In the genomic region with DNA sequence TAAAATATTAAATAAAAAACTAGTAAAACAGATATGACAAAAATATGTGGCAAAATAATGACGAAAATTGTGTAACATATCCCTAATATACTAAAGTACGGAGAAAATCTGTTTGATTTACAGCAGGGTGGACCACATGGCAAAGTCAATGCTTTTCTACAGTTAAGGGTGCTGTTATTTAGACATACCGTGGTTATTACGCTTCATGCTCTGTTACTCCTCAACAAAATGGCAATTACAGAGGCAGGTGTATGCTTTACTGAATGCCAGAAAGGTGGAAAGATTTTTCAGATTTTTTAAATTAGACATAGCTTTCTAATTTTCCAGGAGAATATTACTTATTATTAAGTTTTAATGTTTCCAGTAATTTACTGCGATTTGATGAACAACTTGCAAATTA, we compare ENCODE assay signal across 16 cellular contexts.
DNase-seq lines count a peak whose midpoint lies in the region; ATAC-seq and TF ChIP-seq lines count a peak whose summit lies in the region.
"Had no signal": no experiment of that assay in that cellular context is flagged by ENCODE, and none has a peak within 500 bp of the region (broad histone marks: within the 10 kb centered on the region; RNA-seq: fewer than 3 reads in every experiment).

No MANE protein-coding gene starts in this region.

- peak; percentile 45; the same call in 1 of the 2 replicates for TF ChIP-seq EP300 in Ishikawa (IDR thresholded peaks at IDR 0.05; ENCODE audit: borderline replicate concordance)

- ATAC-seq in body of pancreas: no peak

- H3K9me3 ChIP-seq in body of pancreas: no peaks in the 10 kb centered on the region
- H3K9me3 ChIP-seq: MG63, SJCRH30 had no signal

- intact Hi-C loops in body of pancreas (cut with DNase I): no loop called here

- no peaks in the 10 kb centered on the region for H3K27me3 ChIP-seq in body of pancreas
- H3K27me3 ChIP-seq: MG63, SJCRH30 had no signal

- TF ChIP-seq CTCF in body of pancreas (IDR thresholded peaks at IDR 0.05): no peak

- WGBS in body of pancreas, 2 donors: 69 to 78% methylated on average over 5 of the region's 5 CpGs

- H3K4me1 ChIP-seq in body of pancreas: no peaks in the 10 kb centered on the region
- H3K4me1 ChIP-seq: SJCRH30 had no signal

- TF ChIP-seq RAD21 in Ishikawa (IDR thresholded peaks at IDR 0.05; ENCODE audit: low read depth): no peak

- H3K4me3 ChIP-seq in body of pancreas: no peak overlapping the region
- H3K4me3 ChIP-seq: GM23248, MG63, SJCRH30 had no signal

- in situ Hi-C loops in ACHN (cut with HindIII; ENCODE audit: low pct_ligation_motif_present, low pct_unique_long_range_greater_than_20kb, low sequenced_read_pairs): no loop called here

- TF ChIP-seq POLR2A in body of pancreas (IDR thresholded peaks at IDR 0.05): no peak

- no peak overlapping the region for H3K27ac ChIP-seq in body of pancreas
- H3K27ac ChIP-seq: C4-2B, GM23248, SJCRH30 had no signal

- DNase-seq in ACHN (peak; percentile 76), NCI-H69 (lab: John Stamatoyannopoulos, UW) (peak; percentile 65), kidney glomerular epithelial cell (lab: John Stamatoyannopoulos, UW) (peak; percentile 3), NCI-H446 (lab: John Stamatoyannopoulos, UW) (no peak), body of pancreas (no peak), putamen (ENCODE audit: low spot score) (no peak)
- DNase-seq: AML-193, Kasumi-1, MG63, NCI-H1048, NCI-H510A treated with DMSO at 0.1 percent for 48 hours, NCI-H82, SJCRH30 had no signal

- H3K36me3 ChIP-seq in body of pancreas (replicated peaks in 1 of 2; ENCODE audit: insufficient read depth in 1 of 2, low read depth in 2 of 2): no peaks in the 10 kb centered on the region
- H3K36me3 ChIP-seq: MG63, SJCRH30 had no signal

TF ChIP-seq in Ishikawa, 13 proteins besides CTCF, POLR2A, EP300 and RAD21:
- TF ChIP-seq, protein P1, sequence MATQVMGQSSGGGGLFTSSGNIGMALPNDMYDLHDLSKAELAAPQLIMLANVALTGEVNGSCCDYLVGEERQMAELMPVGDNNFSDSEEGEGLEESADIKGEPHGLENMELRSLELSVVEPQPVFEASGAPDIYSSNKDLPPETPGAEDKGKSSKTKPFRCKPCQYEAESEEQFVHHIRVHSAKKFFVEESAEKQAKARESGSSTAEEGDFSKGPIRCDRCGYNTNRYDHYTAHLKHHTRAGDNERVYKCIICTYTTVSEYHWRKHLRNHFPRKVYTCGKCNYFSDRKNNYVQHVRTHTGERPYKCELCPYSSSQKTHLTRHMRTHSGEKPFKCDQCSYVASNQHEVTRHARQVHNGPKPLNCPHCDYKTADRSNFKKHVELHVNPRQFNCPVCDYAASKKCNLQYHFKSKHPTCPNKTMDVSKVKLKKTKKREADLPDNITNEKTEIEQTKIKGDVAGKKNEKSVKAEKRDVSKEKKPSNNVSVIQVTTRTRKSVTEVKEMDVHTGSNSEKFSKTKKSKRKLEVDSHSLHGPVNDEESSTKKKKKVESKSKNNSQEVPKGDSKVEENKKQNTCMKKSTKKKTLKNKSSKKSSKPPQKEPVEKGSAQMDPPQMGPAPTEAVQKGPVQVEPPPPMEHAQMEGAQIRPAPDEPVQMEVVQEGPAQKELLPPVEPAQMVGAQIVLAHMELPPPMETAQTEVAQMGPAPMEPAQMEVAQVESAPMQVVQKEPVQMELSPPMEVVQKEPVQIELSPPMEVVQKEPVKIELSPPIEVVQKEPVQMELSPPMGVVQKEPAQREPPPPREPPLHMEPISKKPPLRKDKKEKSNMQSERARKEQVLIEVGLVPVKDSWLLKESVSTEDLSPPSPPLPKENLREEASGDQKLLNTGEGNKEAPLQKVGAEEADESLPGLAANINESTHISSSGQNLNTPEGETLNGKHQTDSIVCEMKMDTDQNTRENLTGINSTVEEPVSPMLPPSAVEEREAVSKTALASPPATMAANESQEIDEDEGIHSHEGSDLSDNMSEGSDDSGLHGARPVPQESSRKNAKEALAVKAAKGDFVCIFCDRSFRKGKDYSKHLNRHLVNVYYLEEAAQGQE (IDR thresholded peaks at IDR 0.05; ENCODE audit: low read depth): no peak
- TF ChIP-seq NFIC (IDR thresholded peaks at IDR 0.05): peak; percentile 34; the same call in 1 of the 2 replicates
- no peak for TF ChIP-seq TAF1 (IDR thresholded peaks at IDR 0.05; ENCODE audit: low read depth)
- TF ChIP-seq, protein P2, sequence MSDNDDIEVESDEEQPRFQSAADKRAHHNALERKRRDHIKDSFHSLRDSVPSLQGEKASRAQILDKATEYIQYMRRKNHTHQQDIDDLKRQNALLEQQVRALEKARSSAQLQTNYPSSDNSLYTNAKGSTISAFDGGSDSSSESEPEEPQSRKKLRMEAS (IDR thresholded peaks at IDR 0.05): peak; percentile 38; the same call in 1 of the 2 replicates
- TF ChIP-seq FOXM1 (IDR thresholded peaks at IDR 0.05; ENCODE audit: borderline replicate concordance, low read depth): peak; percentile 49; the same call in 1 of the 2 replicates
- peak; percentile 72; the same call in 1 of the 2 replicates for TF ChIP-seq TCF12 (IDR thresholded peaks at IDR 0.05; ENCODE audit: low read depth)
- no peak for TF ChIP-seq EGR1 (IDR thresholded peaks at IDR 0.05)
- TF ChIP-seq, protein P3, sequence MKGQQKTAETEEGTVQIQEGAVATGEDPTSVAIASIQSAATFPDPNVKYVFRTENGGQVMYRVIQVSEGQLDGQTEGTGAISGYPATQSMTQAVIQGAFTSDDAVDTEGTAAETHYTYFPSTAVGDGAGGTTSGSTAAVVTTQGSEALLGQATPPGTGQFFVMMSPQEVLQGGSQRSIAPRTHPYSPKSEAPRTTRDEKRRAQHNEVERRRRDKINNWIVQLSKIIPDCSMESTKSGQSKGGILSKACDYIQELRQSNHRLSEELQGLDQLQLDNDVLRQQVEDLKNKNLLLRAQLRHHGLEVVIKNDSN (IDR thresholded peaks at IDR 0.05): no peak
- no peak for TF ChIP-seq ZBTB7A (IDR thresholded peaks at IDR 0.05; ENCODE audit: low read depth)
- TF ChIP-seq CEBPB (IDR thresholded peaks at IDR 0.05): no peak
- TF ChIP-seq YY1 (IDR thresholded peaks at IDR 0.05; ENCODE audit: low read depth): no peak
- no peak for TF ChIP-seq CREB1 (IDR thresholded peaks at IDR 0.05; ENCODE audit: low read depth)
- peak; percentile 79 for TF ChIP-seq TEAD4 (IDR thresholded peaks at IDR 0.05)
TF ChIP-seq in Ishikawa: peak in this region for 5.

Comparison
In these comparisons a context has a peak if more than half of its experiments do, and no peak if none do; other contexts are left out.
1. DNase-seq: peak in ACHN (single experiment), NCI-H69 (single experiment) and kidney glomerular epithelial cell (single experiment); none in NCI-H446 (0 of 2), body of pancreas (0 of 4) and putamen (single experiment).